ENCODE assay signal across 37 cellular contexts in the genomic region with DNA sequence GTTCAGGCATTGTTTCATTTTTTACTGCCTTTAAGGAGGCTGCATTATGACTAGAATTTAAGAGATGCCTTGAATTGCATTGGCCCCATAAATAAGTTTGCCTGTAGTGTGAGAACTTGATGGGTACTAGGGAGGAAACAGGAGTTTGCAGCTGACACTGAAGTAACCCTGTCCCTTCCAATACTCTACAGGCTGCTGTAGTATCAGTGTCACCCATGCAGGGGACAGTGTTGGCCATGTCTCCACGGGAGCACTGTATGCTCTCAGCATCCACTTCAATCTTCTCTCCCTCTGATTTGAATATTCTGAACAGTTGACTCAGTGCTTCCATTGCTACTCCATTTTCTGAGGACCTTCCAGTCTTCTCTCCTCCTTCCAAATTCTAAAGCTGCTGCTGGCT. TPM values are rescaled to one million over a fixed set of nuclear protein-coding genes. Genes with fewer than 3 reads are reported as not detected.
"Had no signal": no experiment of that assay in that cellular context is flagged by ENCODE, and none has a peak within 500 bp of the region (broad histone marks: within the 10 kb centered on the region; RNA-seq: fewer than 3 reads in every experiment).

No MANE protein-coding gene starts in this region.

- H3K79me2 ChIP-seq: hepatocyte, parathyroid adenoma had no signal

- H3K4me2 ChIP-seq: hepatocyte had no signal

- ATAC-seq: activated CD4-positive, alpha-beta T cell treated with anti-CD3 and anti-CD28 coated beads for 36 hours; activated CD8-positive, alpha-beta memory T cell treated with anti-CD3 and anti-CD28 coated beads, Interleukin-2, amount 10 ng/mL, durations not matched to agents 7 days and 5 days; activated CD8-positive, alpha-beta T cell treated with anti-CD3 and anti-CD28 coated beads, Interleukin-2, amount 10 ng/mL, durations not matched to agents 7 days and 5 days; activated naive CD4-positive, alpha-beta T cell treated with anti-CD3 and anti-CD28 coated beads, Interleukin-2, amount 50 U/mL, for 72 hours; gastroesophageal sphincter; left cardiac atrium had no signal

- H2AFZ ChIP-seq: hepatocyte, parathyroid adenoma had no signal

- H3K36me3 Mint-ChIP-seq: activated CD8-positive, alpha-beta memory T cell treated with anti-CD3 and anti-CD28 coated beads, Interleukin-2, amount 10 ng/mL, durations not matched to agents 7 days and 5 days; activated naive CD4-positive, alpha-beta T cell treated with anti-CD3 and anti-CD28 coated beads, Interleukin-2, amount 50 U/mL, for 72 hours; brain; mesothelial cell of epicardium; naive B cell had no signal

- H3K27ac ChIP-seq: adrenal gland, ascending aorta, cardiac muscle cell, colonic mucosa, dorsolateral prefrontal cortex, gastroesophageal sphincter, hepatocyte, parathyroid adenoma, right atrium auricular region, spleen, testis, transverse colon had no signal

- H3K27me3 Mint-ChIP-seq: activated CD4-positive, alpha-beta T cell treated with anti-CD3 and anti-CD28 coated beads for 36 hours had no signal

- H3K9me3 Mint-ChIP-seq: activated naive CD4-positive, alpha-beta T cell treated with anti-CD3 and anti-CD28 coated beads, Interleukin-2, amount 50 U/mL, for 72 hours; neural crest cell had no signal

- H3K27me3 ChIP-seq: ascending aorta, colonic mucosa, right atrium auricular region, testis had no signal

- H3K4me1 ChIP-seq: adrenal gland, ascending aorta, colonic mucosa, gastroesophageal sphincter, parathyroid adenoma, testis had no signal

- H3K9me3 ChIP-seq: adrenal gland, ascending aorta, colonic mucosa, gastroesophageal sphincter, right atrium auricular region, spleen, testis, transverse colon had no signal

- H3K4me3 Mint-ChIP-seq: activated CD4-positive, alpha-beta T cell treated with anti-CD3 and anti-CD28 coated beads for 36 hours; activated CD8-positive, alpha-beta memory T cell treated with anti-CD3 and anti-CD28 coated beads, Interleukin-2, amount 10 ng/mL, durations not matched to agents 7 days and 5 days; activated CD8-positive, alpha-beta T cell treated with anti-CD3 and anti-CD28 coated beads, Interleukin-2, amount 10 ng/mL, durations not matched to agents 7 days and 5 days; brain; mesothelial cell of epicardium; naive B cell; neural crest cell had no signal

- H3K4me3 ChIP-seq: adrenal gland, ascending aorta, cardiac muscle cell, colonic mucosa, dorsolateral prefrontal cortex, gastroesophageal sphincter, hepatocyte, right atrium auricular region, spleen, testis, transverse colon had no signal

- H3K36me3 ChIP-seq: adrenal gland, ascending aorta, cardiac muscle cell, colonic mucosa, gastroesophageal sphincter, right atrium auricular region, spleen, transverse colon had no signal

- H3K27ac Mint-ChIP-seq: activated CD4-positive, alpha-beta T cell treated with anti-CD3 and anti-CD28 coated beads for 36 hours; activated CD8-positive, alpha-beta memory T cell treated with anti-CD3 and anti-CD28 coated beads, Interleukin-2, amount 10 ng/mL, durations not matched to agents 7 days and 5 days; activated CD8-positive, alpha-beta T cell treated with anti-CD3 and anti-CD28 coated beads, Interleukin-2, amount 10 ng/mL, durations not matched to agents 7 days and 5 days; activated naive CD4-positive, alpha-beta T cell treated with anti-CD3 and anti-CD28 coated beads, Interleukin-2, amount 50 U/mL, for 72 hours; brain; mesothelial cell of epicardium; naive B cell had no signal

- DNase-seq: activated CD4-positive, alpha-beta T cell treated with anti-CD3 and anti-CD28 coated beads for 36 hours; activated CD4-positive, CD25-positive, alpha-beta regulatory T cell; activated CD8-positive, alpha-beta memory T cell treated with anti-CD3 and anti-CD28 coated beads, Interleukin-2, amount 10 ng/mL, durations not matched to agents 7 days and 5 days; activated CD8-positive, alpha-beta T cell treated with anti-CD3 and anti-CD28 coated beads, Interleukin-2, amount 10 ng/mL, durations not matched to agents 7 days and 5 days; activated naive CD4-positive, alpha-beta T cell; activated T-cell treated with anti-CD3 and anti-CD28 coated beads, Interleukin-2, amount 50 U/mL, for 48 hours; adrenal gland; cerebellar nuclear complex; colonic mucosa; dorsolateral prefrontal cortex; effector memory CD4-positive, alpha-beta T cell; left cardiac atrium; mammary epithelial cell; naive B cell; nucleus accumbens; spleen; stimulated activated naive CD4-positive, alpha-beta T cell; testis; transverse colon had no signal

RNA-seq across cellular contexts. Expression of a gene that starts 11.4 kb away (rescaled TPM):
- total RNA-seq: activated CD4-positive, alpha-beta T cell treated with anti-CD3 and anti-CD28 coated beads for 36 hours; activated CD8-positive, alpha-beta memory T cell treated with anti-CD3 and anti-CD28 coated beads, Interleukin-2, amount 10 ng/mL, durations not matched to agents 7 days and 5 days; activated CD8-positive, alpha-beta T cell treated with anti-CD3 and anti-CD28 coated beads, Interleukin-2, amount 10 ng/mL, durations not matched to agents 7 days and 5 days; activated naive CD4-positive, alpha-beta T cell treated with anti-CD3 and anti-CD28 coated beads, Interleukin-2, amount 50 U/mL, for 72 hours; adrenal gland; ascending aorta; cardiac muscle cell; colonic mucosa; dorsolateral prefrontal cortex; fibroblast of lung; fibroblast of villous mesenchyme; hepatocyte; left cardiac atrium; liver; mammary epithelial cell; mesothelial cell of epicardium; neural crest cell; pulmonary artery endothelial cell; right atrium auricular region; spleen; T-helper 1 cell treated with Interleukin-12 subunit alpha and Interleukin-12 subunit beta and Interleukin-4 antibody, amounts not matched to agents 30 ng/mL and 1 ng/mL, for 36 hours; testis; transverse colon; urinary bladder had no signal
- polyA plus RNA-seq: adrenal gland, cardiac muscle cell, esophagus, fibroblast of lung, hepatocyte, keratinocyte, liver, mammary epithelial cell, spleen, urinary bladder had no signal

RNA-seq across cellular contexts. Expression of a gene that starts 23.1 kb away (rescaled TPM):
- total RNA-seq: activated CD4-positive, alpha-beta T cell treated with anti-CD3 and anti-CD28 coated beads for 36 hours; activated CD8-positive, alpha-beta memory T cell treated with anti-CD3 and anti-CD28 coated beads, Interleukin-2, amount 10 ng/mL, durations not matched to agents 7 days and 5 days; activated CD8-positive, alpha-beta T cell treated with anti-CD3 and anti-CD28 coated beads, Interleukin-2, amount 10 ng/mL, durations not matched to agents 7 days and 5 days; activated naive CD4-positive, alpha-beta T cell treated with anti-CD3 and anti-CD28 coated beads, Interleukin-2, amount 50 U/mL, for 72 hours; adrenal gland; ascending aorta; cardiac muscle cell; colonic mucosa; dorsolateral prefrontal cortex; fibroblast of lung; fibroblast of villous mesenchyme; gastroesophageal sphincter; hepatocyte; left cardiac atrium; liver; mammary epithelial cell; mesothelial cell of epicardium; neural crest cell; pulmonary artery endothelial cell; right atrium auricular region; spleen; T-helper 1 cell treated with Interleukin-12 subunit alpha and Interleukin-12 subunit beta and Interleukin-4 antibody, amounts not matched to agents 30 ng/mL and 1 ng/mL, for 36 hours; testis; transverse colon; urinary bladder had no signal
- polyA plus RNA-seq: adrenal gland, cardiac muscle cell, esophagus, fibroblast of lung, hepatocyte, keratinocyte, liver, mammary epithelial cell, spleen, urinary bladder had no signal

RNA-seq across cellular contexts. Expression of a gene that starts 34.1 kb away (rescaled TPM):
- total RNA-seq: activated CD4-positive, alpha-beta T cell treated with anti-CD3 and anti-CD28 coated beads for 36 hours; activated CD8-positive, alpha-beta memory T cell treated with anti-CD3 and anti-CD28 coated beads, Interleukin-2, amount 10 ng/mL, durations not matched to agents 7 days and 5 days; activated CD8-positive, alpha-beta T cell treated with anti-CD3 and anti-CD28 coated beads, Interleukin-2, amount 10 ng/mL, durations not matched to agents 7 days and 5 days; activated naive CD4-positive, alpha-beta T cell treated with anti-CD3 and anti-CD28 coated beads, Interleukin-2, amount 50 U/mL, for 72 hours; adrenal gland; ascending aorta; cardiac muscle cell; colonic mucosa; dorsolateral prefrontal cortex; fibroblast of lung; fibroblast of villous mesenchyme; gastroesophageal sphincter; hepatocyte; left cardiac atrium; liver; mammary epithelial cell; mesothelial cell of epicardium; neural crest cell; pulmonary artery endothelial cell; right atrium auricular region; spleen; T-helper 1 cell treated with Interleukin-12 subunit alpha and Interleukin-12 subunit beta and Interleukin-4 antibody, amounts not matched to agents 30 ng/mL and 1 ng/mL, for 36 hours; testis; transverse colon; urinary bladder had no signal
- polyA plus RNA-seq: adrenal gland, cardiac muscle cell, esophagus, fibroblast of lung, hepatocyte, keratinocyte, liver, mammary epithelial cell, spleen, urinary bladder had no signal

RNA-seq across cellular contexts. Expression of a gene that starts 44.2 kb away (rescaled TPM):
- total RNA-seq: activated CD4-positive, alpha-beta T cell treated with anti-CD3 and anti-CD28 coated beads for 36 hours; activated CD8-positive, alpha-beta memory T cell treated with anti-CD3 and anti-CD28 coated beads, Interleukin-2, amount 10 ng/mL, durations not matched to agents 7 days and 5 days; activated CD8-positive, alpha-beta T cell treated with anti-CD3 and anti-CD28 coated beads, Interleukin-2, amount 10 ng/mL, durations not matched to agents 7 days and 5 days; activated naive CD4-positive, alpha-beta T cell treated with anti-CD3 and anti-CD28 coated beads, Interleukin-2, amount 50 U/mL, for 72 hours; adrenal gland; ascending aorta; cardiac muscle cell; colonic mucosa; dorsolateral prefrontal cortex; fibroblast of lung; fibroblast of villous mesenchyme; gastroesophageal sphincter; hepatocyte; left cardiac atrium; liver; mammary epithelial cell; mesothelial cell of epicardium; neural crest cell; pulmonary artery endothelial cell; right atrium auricular region; spleen; T-helper 1 cell treated with Interleukin-12 subunit alpha and Interleukin-12 subunit beta and Interleukin-4 antibody, amounts not matched to agents 30 ng/mL and 1 ng/mL, for 36 hours; testis; transverse colon; urinary bladder had no signal
- polyA plus RNA-seq: adrenal gland, cardiac muscle cell, esophagus, fibroblast of lung, hepatocyte, keratinocyte, liver, mammary epithelial cell, spleen, urinary bladder had no signal

RNA-seq across cellular contexts. Expression of a gene that starts 49.2 kb away (rescaled TPM):
- total RNA-seq: activated CD4-positive, alpha-beta T cell treated with anti-CD3 and anti-CD28 coated beads for 36 hours; activated CD8-positive, alpha-beta memory T cell treated with anti-CD3 and anti-CD28 coated beads, Interleukin-2, amount 10 ng/mL, durations not matched to agents 7 days and 5 days; activated CD8-positive, alpha-beta T cell treated with anti-CD3 and anti-CD28 coated beads, Interleukin-2, amount 10 ng/mL, durations not matched to agents 7 days and 5 days; activated naive CD4-positive, alpha-beta T cell treated with anti-CD3 and anti-CD28 coated beads, Interleukin-2, amount 50 U/mL, for 72 hours; adrenal gland; ascending aorta; cardiac muscle cell; colonic mucosa; dorsolateral prefrontal cortex; fibroblast of lung; fibroblast of villous mesenchyme; gastroesophageal sphincter; hepatocyte; left cardiac atrium; liver; mammary epithelial cell; mesothelial cell of epicardium; neural crest cell; pulmonary artery endothelial cell; right atrium auricular region; spleen; T-helper 1 cell treated with Interleukin-12 subunit alpha and Interleukin-12 subunit beta and Interleukin-4 antibody, amounts not matched to agents 30 ng/mL and 1 ng/mL, for 36 hours; testis; transverse colon; urinary bladder had no signal
- polyA plus RNA-seq: adrenal gland, cardiac muscle cell, esophagus, fibroblast of lung, hepatocyte, keratinocyte, liver, mammary epithelial cell, spleen, urinary bladder had no signal
